1 cellular context compared by ENCODE assay signal in genomic region chr12:57590536-57590891, GRCh38.
A peak's percentile ranks its signal among the peaks of the same experiment; 100 is the strongest.
TF ChIP-seq lines count a peak whose summit lies in the region.

No MANE protein-coding gene starts in this region.

TF ChIP-seq in GM12878, 131 proteins besides CTCF, POLR2A, EP300 and RAD21:
- TF ChIP-seq NBN (IDR thresholded peaks at IDR 0.05) (0 out of 2 replicates have a peak, but pooled peaks have one; percentile 4), HDGF (IDR thresholded peaks at IDR 0.05) (no peak)
